Comparison of ENCODE assay signal across 12 cellular contexts in the genomic region with DNA sequence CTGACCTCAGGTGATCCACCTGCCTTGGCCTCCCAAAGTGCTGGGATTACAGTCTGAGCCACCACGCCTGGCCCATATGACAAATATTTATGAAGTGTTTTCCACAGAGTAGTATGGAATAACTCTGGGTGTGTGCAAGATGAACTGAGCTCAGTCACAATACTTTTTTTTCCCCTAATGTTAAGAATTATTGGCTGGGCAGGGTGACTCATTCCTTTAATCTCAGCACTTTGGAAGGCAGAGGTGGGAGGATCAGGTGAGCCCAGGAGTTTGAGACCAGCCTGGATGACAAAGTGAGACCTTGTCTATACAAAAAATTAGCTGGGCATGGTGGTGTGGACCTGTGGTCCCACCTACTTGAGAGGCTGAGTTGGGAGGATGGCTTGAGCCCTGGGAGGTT. TPM values are rescaled to one million over a fixed set of nuclear protein-coding genes. Genes with fewer than 3 reads are reported as not detected.
DNase-seq lines count a peak whose midpoint lies in the region; ATAC-seq, FAIRE-seq and TF ChIP-seq lines count a peak whose summit lies in the region.
"Had no signal": no experiment of that assay in that cellular context is flagged by ENCODE, and none has a peak within 500 bp of the region (broad histone marks: within the 10 kb centered on the region; RNA-seq: fewer than 3 reads in every experiment).

No MANE protein-coding gene starts in this region.

- H3K9me3 Mint-ChIP-seq in activated B cell treated with CpG ODN at 0.5 μM for 24 hours = no peaks in the 10 kb centered on the region

- no peak for TF ChIP-seq CTCF in A549 (IDR thresholded peaks at IDR 0.05)
- TF ChIP-seq CTCF in activated B cell treated with CpG ODN at 0.5 μM for 24 hours (IDR thresholded peaks at IDR 0.05) = no peak
- TF ChIP-seq CTCF in RWPE1 (conservative IDR thresholded peaks at IDR 0.05; ENCODE audit: low read depth) = no peak

- FAIRE-seq in A549 (lab: Jason Lieb, UNC) = no peak
- FAIRE-seq: islet of Langerhans had no signal

- H3K27me3 Mint-ChIP-seq in activated B cell treated with CpG ODN at 0.5 μM for 24 hours = no peaks in the 10 kb centered on the region

- POLR2A ChIA-PET in A549 (lab: Yijun Ruan, JAX) = no interaction called here
- POLR2A ChIA-PET in activated B cell treated with CpG ODN at 0.5 μM for 24 hours (lab: Charles Lee) = no interaction called here
- POLR2A ChIA-PET in RWPE1 (lab: Yijun Ruan, JAX; ENCODE audit: low non-redundant PET) = no interaction called here

- peak overlapping the region; percentile 62 for H3K27ac Mint-ChIP-seq in activated B cell treated with CpG ODN at 0.5 μM for 24 hours

- peak overlapping the region; percentile 51 for H3K4me2 ChIP-seq in A549

- CTCF ChIA-PET in A549 (lab: Yijun Ruan, JAX) (interaction anchor here (0.9 kb wide), 1 partner anchor 52 kb away, joined by 5 read pairs; no protein-coding TSS in a partner anchor), activated B cell treated with CpG ODN at 0.5 μM for 24 hours (lab: Charles Lee) (no interaction called here), RWPE1 (lab: Yijun Ruan, JAX) (no interaction called here)

- TF ChIP-seq POLR2A in A549 (IDR thresholded peaks at IDR 0.05; ENCODE audit: low read length) (no peak), GM18505 (IDR thresholded peaks at IDR 0.05; ENCODE audit: borderline replicate concordance, extremely low read depth, insufficient read depth, insufficient read length) (no peak)

- DNase-seq in A549 (ENCODE audit: low read depth in 1 of 2, low spot score in 1 of 2) = no peak
- peak; percentile 55 for DNase-seq in ELR (ENCODE audit: low read depth)
- no peak for DNase-seq in activated B cell treated with CpG ODN at 0.5 μM for 24 hours
- DNase-seq in left colon = no peak
- no peak for DNase-seq in RWPE1 (ENCODE audit: low spot score)
- DNase-seq in activated gamma-delta T cell treated with Interleukin-2 at 50 U/mL for 16 hours = no peak
- DNase-seq: HCEC 1CT; retina; stimulated activated CD4-positive, alpha-beta T cell treated with anti-CD3 and anti-CD28 coated beads, Interleukin-1b, Interleukin-23, amount 100 ng/mL, for 48 hours had no signal

- peaks cover 3% of the 10 kb centered on the region for H3K36me3 Mint-ChIP-seq in activated B cell treated with CpG ODN at 0.5 μM for 24 hours (ENCODE audit: low read depth)

- ATAC-seq in A549 = no peak
- ATAC-seq in activated B cell treated with CpG ODN at 0.5 μM for 24 hours (ENCODE audit: low read depth) = no peak
- ATAC-seq in left colon = peak; percentile 45
- no peak for ATAC-seq in GM19328 (IDR thresholded peaks at IDR 0.05; ENCODE audit: unreplicated experiment)
- ATAC-seq in GM18505 (IDR thresholded peaks at IDR 0.05; ENCODE audit: unreplicated experiment) = no peak

- intact Hi-C loops in activated B cell treated with CpG ODN at 0.5 μM for 24 hours (cut with micrococcal nuclease) (no loop called here), left colon (cut with DNase I, micrococcal nuclease) (no loop called here)

- H3K9me3 ChIP-seq in A549 = no peaks in the 10 kb centered on the region

- H3K4me1 ChIP-seq in A549 = peaks cover 90% of the 10 kb centered on the region

- WGBS in A549 (ENCODE audit: missing lambda C conversion rate) = 36% methylated on average over 1 of the region's 1 CpG

- H3K4me1 Mint-ChIP-seq in activated B cell treated with CpG ODN at 0.5 μM for 24 hours = peaks cover 73% of the 10 kb centered on the region

- no peak overlapping the region for H3K4me3 Mint-ChIP-seq in activated B cell treated with CpG ODN at 0.5 μM for 24 hours

- H3K4me3 ChIP-seq in A549 = no peak overlapping the region

- TF ChIP-seq RAD21 in A549 (conservative IDR thresholded peaks at IDR 0.05 in 1 of 2, IDR thresholded peaks at IDR 0.05 in 1 of 2) = no peak

- H3K27ac ChIP-seq in A549 (peak overlapping the region; percentile 61 to 100), RWPE1 (no peak overlapping the region)

- TF ChIP-seq EP300 in A549 (IDR thresholded peaks at IDR 0.05) = no peak

TF ChIP-seq in A549, 52 proteins besides CTCF, POLR2A, EP300 and RAD21:
- TF ChIP-seq FOSL2 (IDR thresholded peaks at IDR 0.05) (no peak), FOSL2 (CRISPR knock-in tag; IDR thresholded peaks at IDR 0.05) (peak; percentile 57), RARB (CRISPR knock-in tag; IDR thresholded peaks at IDR 0.05) (no peak)

RNA-seq across cellular contexts. Expression of a gene that starts 6.4 kb away (rescaled TPM):
- 30.3 and 46.2 TPM in 2 replicates for polyA plus RNA-seq in A549 (2011; rRNA removed)
- 15.4 and 22.0 TPM in 2 replicates for polyA plus RNA-seq in A549 (2012; cell fraction: cytosol; rRNA removed)
- polyA plus RNA-seq in A549 (2012; cell fraction: nucleus; rRNA removed) = 23.1 and 39.4 TPM in 2 replicates
- 47.0 to 55.6 TPM (median 50.5 TPM) in 3 replicates for polyA plus RNA-seq in A549 (2017; fragmentation: RNase III; extraction: RNeasy Plus Mini Kit Qiagen cat#74134 plus additional on column Dnase treatment)
- polyA minus RNA-seq in A549 (2011; rRNA and poly(A)+ RNA removed) = 62.1 and 63.5 TPM in 2 replicates
- total RNA-seq in activated B cell treated with CpG ODN at 0.5 μM for 24 hours = 18.8 and 19.2 TPM in 2 replicates
- 10 to 100 TPM; 38.5 to 58.9 TPM for total RNA-seq in left colon
